ENCODE assay signal across 27 cellular contexts in genomic region chr1:185860316-185860715, GRCh38.
"Had no signal": no experiment of that assay in that cellular context is flagged by ENCODE, and none has a peak within 500 bp of the region (broad histone marks: within the 10 kb centered on the region; RNA-seq: fewer than 3 reads in every experiment).

No MANE protein-coding gene starts in this region.

- H3K27me3 Mint-ChIP-seq: activated B cell treated with CpG ODN at 0.5 μM for 24 hours; effector memory CD8-positive, alpha-beta T cell had no signal

- ATAC-seq: activated CD4-positive, alpha-beta T cell treated with anti-CD3 and anti-CD28 coated beads for 36 hours; activated T-helper 17 cell treated with anti-CD3 and anti-CD28 coated beads, Interleukin-2, amount 50 U/mL, for 72 hours; body of pancreas; effector memory CD8-positive, alpha-beta T cell; esophagus mucosa; heart right ventricle; left lobe of liver; lower lobe of right lung; naive thymus-derived CD4-positive, alpha-beta T cell; stimulated activated naive CD8-positive, alpha-beta T cell treated with anti-CD3 and anti-CD28 coated beads, Interleukin-15, Interleukin-2, amounts not matched to agents 100 U/mL and 50 U/mL, for 24 hours; upper lobe of right lung had no signal

- H3K4me3 Mint-ChIP-seq: activated B cell treated with CpG ODN at 0.5 μM for 24 hours; activated CD4-positive, alpha-beta T cell treated with anti-CD3 and anti-CD28 coated beads for 36 hours; activated naive CD8-positive, alpha-beta T cell treated with anti-CD3 and anti-CD28 coated beads for 36 hours; activated T-cell treated with anti-CD3 and anti-CD28 coated beads, Interleukin-2, amount 50 U/mL, for 24 hours; activated T-helper 17 cell treated with anti-CD3 and anti-CD28 coated beads, Interleukin-2, amount 50 U/mL, for 72 hours; effector memory CD8-positive, alpha-beta T cell; naive thymus-derived CD4-positive, alpha-beta T cell; neural crest cell had no signal

- DNase-seq: activated B cell treated with CpG ODN at 0.5 μM for 24 hours; activated CD4-positive, alpha-beta T cell treated with anti-CD3 and anti-CD28 coated beads for 36 hours; activated CD4-positive, alpha-beta T cell treated with anti-CD3 and anti-CD28 coated beads, Interleukin-2, amount 50 U/mL, for 4 hours; activated CD8-positive, alpha-beta memory T cell treated with anti-CD3 and anti-CD28 coated beads for 24 hours; activated CD8-positive, alpha-beta memory T cell treated with anti-CD3 and anti-CD28 coated beads, Interleukin-2, amount 50 U/mL, for 4 hours; activated naive CD4-positive, alpha-beta T cell; activated naive CD8-positive, alpha-beta T cell treated with anti-CD3 and anti-CD28 coated beads for 36 hours; activated T-cell treated with anti-CD3 and anti-CD28 coated beads, Interleukin-2, amount 50 U/mL, for 24 hours; amygdala; body of pancreas; dorsolateral prefrontal cortex; effector memory CD8-positive, alpha-beta T cell; heart right ventricle; lower lobe of right lung; naive thymus-derived CD4-positive, alpha-beta T cell; occipital lobe; retina; stimulated activated CD4-positive, alpha-beta T cell treated with anti-CD3 and anti-CD28 coated beads, Interleukin-4, amount 100 ng/mL, for 4 hours; stimulated activated naive CD8-positive, alpha-beta T cell treated with anti-CD3 and anti-CD28 coated beads, Interleukin-15, Interleukin-2, amounts not matched to agents 100 U/mL and 50 U/mL, for 24 hours; T-helper 1 cell; T-helper 9 cell; thyroid gland; upper lobe of right lung had no signal

- H3K9me3 Mint-ChIP-seq: activated B cell treated with CpG ODN at 0.5 μM for 24 hours; activated naive CD8-positive, alpha-beta T cell treated with anti-CD3 and anti-CD28 coated beads for 36 hours; activated T-cell treated with anti-CD3 and anti-CD28 coated beads, Interleukin-2, amount 50 U/mL, for 24 hours; activated T-helper 17 cell treated with anti-CD3 and anti-CD28 coated beads, Interleukin-2, amount 50 U/mL, for 72 hours; effector memory CD8-positive, alpha-beta T cell; naive thymus-derived CD4-positive, alpha-beta T cell; neural crest cell had no signal

- H3K36me3 Mint-ChIP-seq: activated naive CD8-positive, alpha-beta T cell treated with anti-CD3 and anti-CD28 coated beads for 36 hours; naive thymus-derived CD4-positive, alpha-beta T cell had no signal

- H3K27ac Mint-ChIP-seq: activated B cell treated with CpG ODN at 0.5 μM for 24 hours; activated CD4-positive, alpha-beta T cell treated with anti-CD3 and anti-CD28 coated beads for 36 hours; activated naive CD8-positive, alpha-beta T cell treated with anti-CD3 and anti-CD28 coated beads for 36 hours; activated T-cell treated with anti-CD3 and anti-CD28 coated beads, Interleukin-2, amount 50 U/mL, for 24 hours; activated T-helper 17 cell treated with anti-CD3 and anti-CD28 coated beads, Interleukin-2, amount 50 U/mL, for 72 hours; effector memory CD8-positive, alpha-beta T cell; naive thymus-derived CD4-positive, alpha-beta T cell had no signal

- H3K4me1 Mint-ChIP-seq: activated B cell treated with CpG ODN at 0.5 μM for 24 hours; activated CD4-positive, alpha-beta T cell treated with anti-CD3 and anti-CD28 coated beads for 36 hours; activated naive CD8-positive, alpha-beta T cell treated with anti-CD3 and anti-CD28 coated beads for 36 hours; activated T-helper 17 cell treated with anti-CD3 and anti-CD28 coated beads, Interleukin-2, amount 50 U/mL, for 72 hours; naive thymus-derived CD4-positive, alpha-beta T cell; neural crest cell had no signal
